In the genomic region with DNA sequence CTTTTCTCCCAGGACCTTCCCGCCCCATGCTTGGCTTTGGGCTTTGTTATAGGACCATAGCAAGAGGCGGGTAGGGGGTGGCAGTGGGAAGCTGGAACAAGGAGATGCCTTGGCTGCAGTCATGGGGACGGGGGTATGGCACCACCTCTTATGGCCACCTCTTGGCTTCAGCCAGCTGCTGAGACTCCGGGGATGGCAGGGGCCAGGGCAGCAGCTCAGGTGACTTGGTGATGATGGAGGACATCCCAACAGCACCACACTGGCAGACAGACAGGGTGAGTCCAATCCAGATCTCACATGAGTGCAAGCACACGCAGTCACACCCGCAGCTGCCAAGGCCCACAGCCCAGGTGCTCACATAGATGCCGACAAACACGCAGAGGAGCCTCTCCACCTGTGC, we compare ENCODE assay signal across 32 cellular contexts. TPM values are rescaled to one million over a fixed set of nuclear protein-coding genes. Genes with fewer than 3 reads are reported as not detected.
DNase-seq lines count a peak whose midpoint lies in the region; ATAC-seq, FAIRE-seq and TF ChIP-seq lines count a peak whose summit lies in the region.
"Had no signal": no experiment of that assay in that cellular context is flagged by ENCODE, and none has a peak within 500 bp of the region (broad histone marks: within the 10 kb centered on the region; RNA-seq: fewer than 3 reads in every experiment).

No MANE protein-coding gene starts in this region.

- FAIRE-seq in K562 (lab: Jason Lieb, UNC): no peak
- FAIRE-seq: A204.1 had no signal

- H3K9me3 ChIP-seq in CD8-positive, alpha-beta memory T cell (ENCODE audit: low read length): no peaks in the 10 kb centered on the region
- H3K9me3 ChIP-seq in K562 (replicated peaks; ENCODE audit: control insufficient read depth, insufficient read depth, low read depth, low read length) (no peaks in the 10 kb centered on the region), mammary epithelial cell (replicated peaks; ENCODE audit: insufficient read depth, low read length) (no peaks in the 10 kb centered on the region)
- H3K9me3 ChIP-seq: ascending aorta, prostate gland, sigmoid colon, SK-N-SH, tibial artery had no signal

- peaks cover 87% of the 10 kb centered on the region for H3K4me1 ChIP-seq in CD8-positive, alpha-beta memory T cell (ENCODE audit: insufficient read depth, low read length)
- H3K4me1 ChIP-seq in K562 (replicated peaks in 1 of 2; ENCODE audit: control insufficient read depth in 2 of 2, insufficient read depth in 2 of 2, low read length in 2 of 2): peaks cover 72 to 83% of the 10 kb centered on the region in 2 experiments
- H3K4me1 ChIP-seq in mammary epithelial cell (ENCODE audit: insufficient read depth, low read length): peaks cover 5% of the 10 kb centered on the region
- H3K4me1 ChIP-seq: ascending aorta, prostate gland had no signal

- no peak for ATAC-seq in activated CD4-positive, alpha-beta T cell treated with anti-CD3 and anti-CD28 coated beads for 36 hours
- ATAC-seq in K562: no peak
- ATAC-seq in naive thymus-derived CD8-positive, alpha-beta T cell: no peak
- ATAC-seq: activated naive CD4-positive, alpha-beta T cell treated with anti-CD3 and anti-CD28 coated beads, Interleukin-2, amount 50 U/mL, for 72 hours; left lobe of liver; Right ventricle myocardium inferior had no signal

- intact Hi-C loops in activated CD4-positive, alpha-beta T cell treated with anti-CD3 and anti-CD28 coated beads for 36 hours (cut with DNase I, micrococcal nuclease): no loop called here
- intact Hi-C loops in K562 (cut with micrococcal nuclease): no loop called here
- intact Hi-C loops in dorsolateral prefrontal cortex (cut with DNase I): no loop called here
- intact Hi-C loops in mammary epithelial cell (cut with micrococcal nuclease): no loop called here

- no peak overlapping the region for H3K27ac ChIP-seq in CD8-positive, alpha-beta memory T cell (ENCODE audit: low read depth, low read length)
- no peak overlapping the region for H3K27ac ChIP-seq in K562 (ENCODE audit: extremely low read depth, low read depth, low read length)
- peak overlapping the region in 14 of 59 donors; percentile 0 to 60 (median 14) for H3K27ac ChIP-seq in dorsolateral prefrontal cortex
- H3K27ac ChIP-seq in mammary epithelial cell (ENCODE audit: insufficient read depth, low read depth, low read length): no peak overlapping the region
- H3K27ac ChIP-seq: ascending aorta, cardiac muscle cell, coronary artery, PC-9, prostate gland, sigmoid colon, tibial artery had no signal

- no peak for TF ChIP-seq RAD21 in K562 (CRISPR knock-in tag; conservative IDR thresholded peaks at IDR 0.05 in 1 of 2, IDR thresholded peaks at IDR 0.05 in 1 of 2)

- TF ChIP-seq EP300 in K562 (IDR thresholded peaks at IDR 0.05; ENCODE audit: low read length): no peak

- DNase-seq in activated CD4-positive, alpha-beta T cell treated with anti-CD3 and anti-CD28 coated beads for 36 hours: no peak
- no peak for DNase-seq in activated CD4-positive, alpha-beta T cell treated with anti-CD3 and anti-CD28 coated beads, Interleukin-2, amount 10 ng/mL, durations not matched to agents 7 days and 5 days
- no peak for DNase-seq in CD8-positive, alpha-beta memory T cell
- DNase-seq in K562 (ENCODE audit: extremely low read depth in 1 of 4, low spot score in 3 of 4) (no peak), dorsolateral prefrontal cortex (no peak), glomerular visceral epithelial cell (ENCODE audit: extremely low spot score) (no peak), mammary epithelial cell (no peak)
- no peak for DNase-seq in naive thymus-derived CD8-positive, alpha-beta T cell
- DNase-seq: activated CD8-positive, alpha-beta memory T cell treated with anti-CD3 and anti-CD28 coated beads for 24 hours; activated effector memory CD4-positive, alpha-beta T cell treated with Interleukin-2 at 50 U/mL for 16 hours; erythroblast; GDM1; NCI-H1092 treated with DMSO at 0.1 percent for 48 hours; NCI-H187; NCI-H524 treated with DMSO at 0.1 percent for 48 hours; occipital lobe; PC-9; sigmoid colon; SK-N-SH; stimulated activated CD4-positive, alpha-beta T cell treated with anti-CD3 and anti-CD28 coated beads, Interleukin-12 subunit alpha, Interleukin-12 subunit beta, amount 100 ng/mL, for 4 hours; stimulated activated CD4-positive, alpha-beta T cell treated with anti-CD3 and anti-CD28 coated beads, Interleukin-2, amount 100 ng/mL, for 48 hours; tibial artery had no signal

- H3K36me3 Mint-ChIP-seq in activated CD4-positive, alpha-beta T cell treated with anti-CD3 and anti-CD28 coated beads for 36 hours (ENCODE audit: low read depth): no peaks in the 10 kb centered on the region
- H3K36me3 Mint-ChIP-seq in activated CD4-positive, alpha-beta T cell treated with anti-CD3 and anti-CD28 coated beads, Interleukin-2, amount 10 ng/mL, durations not matched to agents 7 days and 5 days (ENCODE audit: low read depth): peaks cover 2% of the 10 kb centered on the region
- no peaks in the 10 kb centered on the region for H3K36me3 Mint-ChIP-seq in CD8-positive, alpha-beta memory T cell
- peaks cover 0 to 2% (median 0%) of the 10 kb centered on the region in 3 donors for H3K36me3 Mint-ChIP-seq in naive thymus-derived CD8-positive, alpha-beta T cell
- H3K36me3 Mint-ChIP-seq: activated naive CD4-positive, alpha-beta T cell treated with anti-CD3 and anti-CD28 coated beads, Interleukin-2, amount 50 U/mL, for 72 hours; memory B cell had no signal

- CTCF ChIA-PET in activated CD4-positive, alpha-beta T cell treated with anti-CD3 and anti-CD28 coated beads for 36 hours (lab: Charles Lee): interaction anchor here (0.5 to 2.7 kb wide), 2 partner anchors 37 to 44 kb away, joined by 3 to 9 read pairs; no protein-coding TSS in a partner anchor
- CTCF ChIA-PET in activated CD4-positive, alpha-beta T cell treated with anti-CD3 and anti-CD28 coated beads, Interleukin-2, amount 10 ng/mL, durations not matched to agents 7 days and 5 days (lab: Charles Lee): interaction anchor here (0.6 kb wide), 2 partner anchors 229 to 741 kb away, joined by 3 read pairs; no protein-coding TSS in a partner anchor
- CTCF ChIA-PET in CD8-positive, alpha-beta memory T cell (lab: Charles Lee): interaction anchor here (0.9 kb wide), 1 partner anchor 58 kb away, joined by 4 read pairs; no protein-coding TSS in a partner anchor
- CTCF ChIA-PET in K562 (lab: Yijun Ruan, JAX; ENCODE audit: low intra/inter-chr PET ratio) (no interaction called here), mammary epithelial cell (lab: Charles Lee; ENCODE audit: low non-redundant PET) (no interaction called here)

- peaks cover 53% of the 10 kb centered on the region for H3K4me1 Mint-ChIP-seq in activated CD4-positive, alpha-beta T cell treated with anti-CD3 and anti-CD28 coated beads for 36 hours
- H3K4me1 Mint-ChIP-seq in activated CD4-positive, alpha-beta T cell treated with anti-CD3 and anti-CD28 coated beads, Interleukin-2, amount 10 ng/mL, durations not matched to agents 7 days and 5 days: peaks cover 30% of the 10 kb centered on the region
- peaks cover 0 to 57% (median 49%) of the 10 kb centered on the region in 3 donors for H3K4me1 Mint-ChIP-seq in CD8-positive, alpha-beta memory T cell
- H3K4me1 Mint-ChIP-seq in naive thymus-derived CD8-positive, alpha-beta T cell: peaks cover 6 to 50% (median 42%) of the 10 kb centered on the region in 4 donors

- no peaks in the 10 kb centered on the region for H3K27me3 Mint-ChIP-seq in activated CD4-positive, alpha-beta T cell treated with anti-CD3 and anti-CD28 coated beads for 36 hours
- H3K27me3 Mint-ChIP-seq in activated CD4-positive, alpha-beta T cell treated with anti-CD3 and anti-CD28 coated beads, Interleukin-2, amount 10 ng/mL, durations not matched to agents 7 days and 5 days: no peaks in the 10 kb centered on the region
- H3K27me3 Mint-ChIP-seq in CD8-positive, alpha-beta memory T cell: no peaks in the 10 kb centered on the region
- no peaks in the 10 kb centered on the region for H3K27me3 Mint-ChIP-seq in naive thymus-derived CD8-positive, alpha-beta T cell
- H3K27me3 Mint-ChIP-seq: memory B cell had no signal

- no peak overlapping the region for H3K4me2 ChIP-seq in K562 (ENCODE audit: insufficient read depth, low read length)
- no peak overlapping the region for H3K4me2 ChIP-seq in mammary epithelial cell (ENCODE audit: insufficient read depth, low read depth, low read length)
- H3K4me2 ChIP-seq: PC-9, SK-N-SH had no signal

- in situ Hi-C loops in K562 (cut with MboI) (no loop called here), mammary epithelial cell (cut with MboI; ENCODE audit: low sequenced_read_pairs in 2 of 2) (no loop called here)

- H3K27me3 ChIP-seq in CD8-positive, alpha-beta memory T cell (ENCODE audit: insufficient read depth, low read length, poor library complexity, severe bottlenecking): no peaks in the 10 kb centered on the region
- H3K27me3 ChIP-seq in K562 (ENCODE audit: control insufficient read depth in 2 of 2, insufficient read depth in 2 of 2, low read length in 2 of 2): no peaks in the 10 kb centered on the region
- no peaks in the 10 kb centered on the region for H3K27me3 ChIP-seq in dorsolateral prefrontal cortex
- H3K27me3 ChIP-seq in mammary epithelial cell (ENCODE audit: insufficient read depth, low read length): no peaks in the 10 kb centered on the region
- H3K27me3 ChIP-seq: ascending aorta, cardiac muscle cell, sigmoid colon had no signal

- no peaks in the 10 kb centered on the region for H3K36me3 ChIP-seq in CD8-positive, alpha-beta memory T cell (ENCODE audit: insufficient read depth, low read length)
- peaks cover 12% of the 10 kb centered on the region; the same call in 2 of the 3 replicates for H3K36me3 ChIP-seq in K562 (ENCODE audit: control insufficient read depth, insufficient read depth, low read length)
- no peaks in the 10 kb centered on the region for H3K36me3 ChIP-seq in mammary epithelial cell (ENCODE audit: insufficient read depth, low read length)
- H3K36me3 ChIP-seq: ascending aorta, cardiac muscle cell, prostate gland, sigmoid colon, tibial artery had no signal

- H3K79me2 ChIP-seq in K562 (ENCODE audit: control insufficient read depth, insufficient read depth, low read length): peaks cover 92% of the 10 kb centered on the region
- H3K79me2 ChIP-seq in mammary epithelial cell (ENCODE audit: insufficient read depth, low read length): no peaks in the 10 kb centered on the region

- dilution Hi-C loops in mammary epithelial cell (cut with HindIII; ENCODE audit: low sequenced_read_pairs): loop anchor here (5.0 kb wide), 1 partner anchor 47 kb away; no protein-coding TSS in a partner anchor

- POLR2A ChIA-PET in activated CD4-positive, alpha-beta T cell treated with anti-CD3 and anti-CD28 coated beads for 36 hours (lab: Charles Lee): no interaction called here
- POLR2A ChIA-PET in activated CD4-positive, alpha-beta T cell treated with anti-CD3 and anti-CD28 coated beads, Interleukin-2, amount 10 ng/mL, durations not matched to agents 7 days and 5 days (lab: Charles Lee): no interaction called here
- POLR2A ChIA-PET in CD8-positive, alpha-beta memory T cell (lab: Charles Lee): no interaction called here
- POLR2A ChIA-PET in K562 (lab: Yijun Ruan, JAX): interaction anchor here (0.5 to 1.2 kb wide), 4 partner anchors 9 to 220 kb away, joined by 3 to 4 read pairs (median 3); no protein-coding TSS in a partner anchor
- POLR2A ChIA-PET in naive thymus-derived CD8-positive, alpha-beta T cell (lab: Charles Lee): interaction anchor here (1.9 to 8.0 kb wide), 2 partner anchors 9 to 40 kb away, joined by 5 to 128 read pairs; no protein-coding TSS in a partner anchor

- H4K20me1 ChIP-seq in K562 (replicated peaks; ENCODE audit: control insufficient read depth, insufficient read depth, low read length) (no peaks in the 10 kb centered on the region; the same call in 1 of the 2 replicates), mammary epithelial cell (ENCODE audit: insufficient read depth, low read length) (no peaks in the 10 kb centered on the region)

- no peak overlapping the region for H3K4me3 ChIP-seq in CD8-positive, alpha-beta memory T cell (ENCODE audit: low read length)
- H3K4me3 ChIP-seq in K562: no peak overlapping the region
- H3K4me3 ChIP-seq in dorsolateral prefrontal cortex: no peak overlapping the region
- H3K4me3 ChIP-seq in mammary epithelial cell (replicated peaks in 1 of 3; ENCODE audit: insufficient read depth in 1 of 3, low read depth in 2 of 3, low read length in 3 of 3): no peak overlapping the region
- H3K4me3 ChIP-seq: ascending aorta, cardiac muscle cell, coronary artery, PC-9, prostate gland, sigmoid colon, tibial artery had no signal

- H3K27ac Mint-ChIP-seq in activated CD4-positive, alpha-beta T cell treated with anti-CD3 and anti-CD28 coated beads for 36 hours: peak overlapping the region; percentile 37
- no peak overlapping the region for H3K27ac Mint-ChIP-seq in activated CD4-positive, alpha-beta T cell treated with anti-CD3 and anti-CD28 coated beads, Interleukin-2, amount 10 ng/mL, durations not matched to agents 7 days and 5 days
- peak overlapping the region; percentile 5 to 87 (median 72) for H3K27ac Mint-ChIP-seq in CD8-positive, alpha-beta memory T cell
- H3K27ac Mint-ChIP-seq in naive thymus-derived CD8-positive, alpha-beta T cell: peak overlapping the region; percentile 77 to 96 (median 90)
- H3K27ac Mint-ChIP-seq: activated naive CD4-positive, alpha-beta T cell treated with anti-CD3 and anti-CD28 coated beads, Interleukin-2, amount 50 U/mL, for 72 hours; memory B cell; T-helper 1 cell treated with Interleukin-12 subunit alpha and Interleukin-12 subunit beta and Interleukin-4 antibody, amounts not matched to agents 30 μg/mL and 1 μg/mL, for 36 hours had no signal

- 92% methylated on average over 8 of the region's 8 CpGs for WGBS in K562 (ENCODE audit: insufficient coverage, low coverage, missing lambda C conversion rate)
- 86% methylated on average over 7 of the region's 8 CpGs for WGBS in mammary epithelial cell (ENCODE audit: low coverage, missing lambda C conversion rate)

- TF ChIP-seq POLR2A in K562 (conservative IDR thresholded peaks at IDR 0.05): no peak

- BruUV-seq in K562 (replicated peaks; lab: Mats Ljungman, UMichigan) (no TSS peak), mammary epithelial cell (replicated peaks; lab: Mats Ljungman, UMichigan) (no TSS peak)

- H3K9me3 Mint-ChIP-seq in activated CD4-positive, alpha-beta T cell treated with anti-CD3 and anti-CD28 coated beads for 36 hours (ENCODE audit: low read depth): no peaks in the 10 kb centered on the region
- no peaks in the 10 kb centered on the region for H3K9me3 Mint-ChIP-seq in activated CD4-positive, alpha-beta T cell treated with anti-CD3 and anti-CD28 coated beads, Interleukin-2, amount 10 ng/mL, durations not matched to agents 7 days and 5 days
- no peaks in the 10 kb centered on the region for H3K9me3 Mint-ChIP-seq in CD8-positive, alpha-beta memory T cell
- H3K9me3 Mint-ChIP-seq in naive thymus-derived CD8-positive, alpha-beta T cell: no peaks in the 10 kb centered on the region
- H3K9me3 Mint-ChIP-seq: activated naive CD4-positive, alpha-beta T cell treated with anti-CD3 and anti-CD28 coated beads, Interleukin-2, amount 50 U/mL, for 72 hours; memory B cell; T-helper 1 cell treated with Interleukin-12 subunit alpha and Interleukin-12 subunit beta and Interleukin-4 antibody, amounts not matched to agents 30 μg/mL and 1 μg/mL, for 36 hours had no signal

- H3K9ac ChIP-seq in K562 (ENCODE audit: insufficient read depth in 1 of 2, low read depth in 2 of 2, low read length in 2 of 2): peak overlapping the region in 1 of 2 experiments; percentile 18; a peak in 2 of 4 replicates
- no peak overlapping the region for H3K9ac ChIP-seq in mammary epithelial cell (ENCODE audit: insufficient read depth, low read length)
- H3K9ac ChIP-seq: SK-N-SH had no signal

- H3K4me3 Mint-ChIP-seq in activated CD4-positive, alpha-beta T cell treated with anti-CD3 and anti-CD28 coated beads for 36 hours: no peak overlapping the region
- H3K4me3 Mint-ChIP-seq in activated CD4-positive, alpha-beta T cell treated with anti-CD3 and anti-CD28 coated beads, Interleukin-2, amount 10 ng/mL, durations not matched to agents 7 days and 5 days: no peak overlapping the region
- peak overlapping the region in 5 of 7 donors; percentile 25 to 68 (median 37) for H3K4me3 Mint-ChIP-seq in CD8-positive, alpha-beta memory T cell
- H3K4me3 Mint-ChIP-seq in naive thymus-derived CD8-positive, alpha-beta T cell: peak overlapping the region in 7 of 10 donors; percentile 15 to 84 (median 58)
- H3K4me3 Mint-ChIP-seq: memory B cell; T-helper 1 cell treated with Interleukin-12 subunit alpha and Interleukin-12 subunit beta and Interleukin-4 antibody, amounts not matched to agents 30 μg/mL and 1 μg/mL, for 36 hours had no signal

- no peaks in the 10 kb centered on the region for H3K9me1 ChIP-seq in K562 (ENCODE audit: control insufficient read depth, insufficient read depth, low read length)

- no peak for TF ChIP-seq CTCF in K562 (IDR thresholded peaks at IDR 0.05 in 2 of 3, conservative IDR thresholded peaks at IDR 0.05 in 1 of 3; ENCODE audit: insufficient read depth in 2 of 3, low read depth in 1 of 3, low read length in 3 of 3)
- no peak for TF ChIP-seq CTCF in dorsolateral prefrontal cortex (IDR thresholded peaks at IDR 0.05 in 54 of 56, conservative IDR thresholded peaks at IDR 0.05 in 2 of 56; ENCODE audit: low read depth in 1 of 56, partially characterized antibody in 56 of 56)
- no peak for TF ChIP-seq CTCF in mammary epithelial cell (conservative IDR thresholded peaks at IDR 0.05 in 1 of 2, IDR thresholded peaks at IDR 0.05 in 1 of 2; ENCODE audit: extremely low read depth in 1 of 2, insufficient read depth in 1 of 2, low read depth in 1 of 2, low read length in 2 of 2)

- no peak overlapping the region for H2AFZ ChIP-seq in K562 (ENCODE audit: low read depth, low read length)
- H2AFZ ChIP-seq in mammary epithelial cell (ENCODE audit: low read depth, low read length): no peak overlapping the region
- H2AFZ ChIP-seq: PC-9 had no signal

RNA-seq across cellular contexts. Expression of gene NOL4L, which starts 6.3 kb away (rescaled TPM):
- total RNA-seq in activated CD4-positive, alpha-beta T cell treated with anti-CD3 and anti-CD28 coated beads for 36 hours: 10 to 100 TPM; 17.3 to 22.0 TPM
- total RNA-seq in activated CD4-positive, alpha-beta T cell treated with anti-CD3 and anti-CD28 coated beads, Interleukin-2, amount 10 ng/mL, durations not matched to agents 7 days and 5 days: 10 to 100 TPM; 26.1 to 27.4 TPM
- 10 to 100 TPM; 15.8 to 19.8 TPM for total RNA-seq in CD8-positive, alpha-beta memory T cell
- polyA plus RNA-seq in CD8-positive, alpha-beta memory T cell: 15.4 TPM
- total RNA-seq in K562 (2011; cell fraction: chromatin; rRNA removed; ENCODE audit: low replicate concordance): 83.7 and 101 TPM in 2 replicates
- total RNA-seq in K562 (2011; cell fraction: nucleolus; rRNA removed): 37.2 and 38.4 TPM in 2 replicates
- 54.0 and 63.1 TPM in 2 replicates for total RNA-seq in K562 (2011; cell fraction: nucleoplasm; rRNA removed)
- total RNA-seq in K562 (2014; rRNA removed) (14.8 and 17.9 TPM in 2 replicates), K562 (2014; rRNA removed; fragmentation: Illumina TruSeq; extraction: Trizol) (9.7 and 10.6 TPM in 2 replicates), K562 (2015; rRNA removed; fragmentation: Illumina TruSeq; extraction: Trizol) (13.8 and 14.1 TPM in 2 replicates), K562 (2021) (33.2 and 36.2 TPM in 2 replicates), dorsolateral prefrontal cortex (10 to 100 TPM; 29.4 to 56.2 (median 42.8) TPM), mammary epithelial cell (10 to 100 TPM in 1 of 2 donors, 1 to 10 TPM in 1; 7.3 to 18.2 TPM)
- polyA plus RNA-seq in K562 (2011; rRNA removed) (11.6 and 15.4 TPM in 2 replicates), K562 (2014; fragmentation: Illumina TruSeq; extraction: Trizol) (14.8 and 16.0 TPM in 2 replicates), K562 (2014; fragmentation: Nextera tagmentation; extraction: Ambion mirVana) (1 to 10 TPM; 5.1 to 6.6 TPM), K562 (2014; rRNA removed) (13.6 and 15.9 TPM in 2 replicates), mammary epithelial cell (5.5 TPM)
- polyA plus RNA-seq in K562 (2011; cell fraction: cytosol; rRNA removed): 9.9 and 14.8 TPM in 2 replicates
- 42.8 and 74.6 TPM in 2 replicates for polyA plus RNA-seq in K562 (2011; cell fraction: nucleus; rRNA removed)
- 15.9 and 17.9 TPM in 2 replicates for polyA plus RNA-seq in K562 (2012)
- 10.1 and 11.5 TPM in 2 replicates for polyA minus RNA-seq in K562 (2011; rRNA and poly(A)+ RNA removed)
- polyA minus RNA-seq in K562 (2011; cell fraction: cytosol; rRNA and poly(A)+ RNA removed): 15.5 and 25.2 TPM in 2 replicates
- 17.2 and 19.1 TPM in 2 replicates for polyA minus RNA-seq in K562 (2011; cell fraction: nucleus; rRNA and poly(A)+ RNA removed)
- total RNA-seq in naive thymus-derived CD8-positive, alpha-beta T cell: 10 to 100 TPM; 65.7 to 66.1 TPM
- 10 to 100 TPM; 10.0 to 21.5 (median 14.2) TPM for polyA plus RNA-seq in naive thymus-derived CD8-positive, alpha-beta T cell
- 7.6 TPM for polyA minus RNA-seq in mammary epithelial cell

Comparison
In these comparisons a context has a peak if more than half of its experiments do, and no peak if none do; other contexts are left out.
1. H3K4me3 Mint-ChIP-seq: peak in CD8-positive, alpha-beta memory T cell (5 of 7) and naive thymus-derived CD8-positive, alpha-beta T cell (7 of 10); none in activated CD4-positive, alpha-beta T cell treated with anti-CD3 and anti-CD28 coated beads for 36 hours (single experiment) and activated CD4-positive, alpha-beta T cell treated with anti-CD3 and anti-CD28 coated beads, Interleukin-2, amount 10 ng/mL, durations not matched to agents 7 days and 5 days (single experiment).
2. CTCF ChIA-PET loops: an anchor here in activated CD4-positive, alpha-beta T cell treated with anti-CD3 and anti-CD28 coated beads for 36 hours (0.5 to 2.7 kb wide), activated CD4-positive, alpha-beta T cell treated with anti-CD3 and anti-CD28 coated beads, Interleukin-2, amount 10 ng/mL, durations not matched to agents 7 days and 5 days (0.6 kb wide) and CD8-positive, alpha-beta memory T cell (0.9 kb wide); none called in K562 and mammary epithelial cell.
3. POLR2A ChIA-PET loops: an anchor here in K562 (0.5 to 1.2 kb wide) and naive thymus-derived CD8-positive, alpha-beta T cell (1.9 to 8.0 kb wide); none called in activated CD4-positive, alpha-beta T cell treated with anti-CD3 and anti-CD28 coated beads for 36 hours, activated CD4-positive, alpha-beta T cell treated with anti-CD3 and anti-CD28 coated beads, Interleukin-2, amount 10 ng/mL, durations not matched to agents 7 days and 5 days and CD8-positive, alpha-beta memory T cell.